24 cellular contexts compared by ENCODE assay signal in genomic region chr21:46139686-46140085, GRCh38. TPM values are rescaled to one million over a fixed set of nuclear protein-coding genes. Genes with fewer than 3 reads are reported as not detected.
"Had no signal": no experiment of that assay in that cellular context is flagged by ENCODE, and none has a peak within 500 bp of the region (broad histone marks: within the 10 kb centered on the region; RNA-seq: fewer than 3 reads in every experiment).

No MANE protein-coding gene starts in this region.

- H3K27me3 ChIP-seq: MG63 had no signal

- H3K27ac ChIP-seq: RWPE1 had no signal

- H3K4me2 ChIP-seq: SK-N-SH had no signal

- ATAC-seq: Panc1, PC-3 had no signal

- DNase-seq: IMR-90, Karpas-422, KG1, MG63, NCI-H1092, NCI-H1105 treated with DMSO at 0.1 percent for 48 hours, NCI-H1417 treated with DMSO at 0.1 percent for 48 hours, NCI-H146, NCI-H1694 treated with DMSO at 0.1 percent for 48 hours, NCI-H1930, NCI-H2081, NCI-H2107, NCI-H2227 treated with DMSO at 0.1 percent for 48 hours, NCI-H69, NCI-H774, PC-3, SHP77, SK-N-SH, SW 1271 had no signal

- H3K9ac ChIP-seq: SK-N-SH had no signal

- H3K9me3 ChIP-seq: SK-N-SH had no signal

- H3K36me3 ChIP-seq: MG63 had no signal

- H3K4me3 ChIP-seq: MG63 had no signal

RNA-seq across cellular contexts. Expression of gene FTCD, which starts 15.7 kb away (rescaled TPM):
- total RNA-seq: IMR-90, SK-MEL-5 had no signal

RNA-seq across cellular contexts. Expression of gene COL6A2, which starts 41.8 kb away (rescaled TPM):
- total RNA-seq: HT-29, OCI-LY7 had no signal
